29 cellular contexts compared by ENCODE assay signal in the genomic region with DNA sequence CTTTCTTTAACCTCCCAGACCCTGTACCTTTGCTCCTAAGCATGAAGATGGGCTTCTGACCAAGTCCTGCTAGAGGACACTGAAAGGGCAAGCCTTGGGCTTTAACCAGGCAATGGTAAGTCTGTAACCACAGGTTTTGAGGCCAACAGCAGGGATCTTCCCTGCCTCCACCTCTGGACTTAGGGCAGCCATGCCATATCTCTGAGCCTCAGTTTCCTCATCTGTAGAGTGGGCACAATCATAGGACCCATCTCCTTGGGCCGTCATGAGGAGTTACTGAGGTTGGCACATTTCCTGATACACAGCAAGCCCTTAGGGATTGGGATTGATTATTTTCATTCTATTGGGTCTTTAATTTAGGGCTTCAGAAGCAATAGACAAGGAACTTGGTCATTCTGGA. TPM values are rescaled to one million over a fixed set of nuclear protein-coding genes. Genes with fewer than 3 reads are reported as not detected.
DNase-seq lines count a peak whose midpoint lies in the region; ATAC-seq, FAIRE-seq and TF ChIP-seq lines count a peak whose summit lies in the region.
"Had no signal": no experiment of that assay in that cellular context is flagged by ENCODE, and none has a peak within 500 bp of the region (broad histone marks: within the 10 kb centered on the region; RNA-seq: fewer than 3 reads in every experiment).

No MANE protein-coding gene starts in this region.

- H2AFZ ChIP-seq in Karpas-422 (ENCODE audit: low read length) (no peak overlapping the region), K562 (ENCODE audit: low read depth, low read length) (no peak overlapping the region)

- H3K4me3 ChIP-seq in Karpas-422 (ENCODE audit: low read length) (no peak overlapping the region), K562 (no peak overlapping the region)
- H3K4me3 ChIP-seq: BLaER1, GM12878 had no signal

- no peak for TF ChIP-seq POLR2A in K562 (conservative IDR thresholded peaks at IDR 0.05)

- H3K4me2 ChIP-seq in Karpas-422 (ENCODE audit: low read depth, low read length, poor library complexity, severe bottlenecking) (no peak overlapping the region), K562 (ENCODE audit: insufficient read depth, low read length) (no peak overlapping the region)
- H3K4me2 ChIP-seq: BLaER1 had no signal

- H3K27ac ChIP-seq in Karpas-422 (ENCODE audit: low read length) (no peak overlapping the region), K562 (ENCODE audit: extremely low read depth, low read depth, low read length) (no peak overlapping the region)
- H3K27ac ChIP-seq: BLaER1 had no signal

- H3K9ac ChIP-seq in Karpas-422 (ENCODE audit: low read length) (no peak overlapping the region), K562 (ENCODE audit: insufficient read depth in 1 of 2, low read depth in 2 of 2, low read length in 2 of 2) (no peak overlapping the region)
- H3K9ac ChIP-seq: BLaER1 had no signal

- no peaks in the 10 kb centered on the region for H3K9me2 ChIP-seq in Karpas-422 (replicated peaks; ENCODE audit: insufficient read depth, low read length)

- no peaks in the 10 kb centered on the region for H3K9me3 ChIP-seq in Karpas-422 (ENCODE audit: low read length)
- H3K9me3 ChIP-seq in K562 (replicated peaks; ENCODE audit: control insufficient read depth, insufficient read depth, low read depth, low read length), result no peaks in the 10 kb centered on the region
- H3K9me3 ChIP-seq: BE2C, BLaER1 had no signal

- no peak for TF ChIP-seq RAD21 in K562 (CRISPR knock-in tag; conservative IDR thresholded peaks at IDR 0.05 in 1 of 2, IDR thresholded peaks at IDR 0.05 in 1 of 2)

- CTCF ChIA-PET in K562 (lab: Yijun Ruan, JAX; ENCODE audit: low intra/inter-chr PET ratio), result interaction anchor here (0.7 kb wide), 1 partner anchor 15 kb away, joined by 3 read pairs; a partner anchor contains a TSS

- peaks cover under 1% of the 10 kb centered on the region; the same call in 1 of the 2 replicates for H4K20me1 ChIP-seq in Karpas-422 (ENCODE audit: insufficient read depth, low read depth, low read length)
- H4K20me1 ChIP-seq in K562 (replicated peaks; ENCODE audit: control insufficient read depth, insufficient read depth, low read length), result 0 out of 2 replicates have a peak, but pooled peaks cover under 1% of the 10 kb centered on the region

- POLR2A ChIA-PET in K562 (lab: Yijun Ruan, JAX), result interaction anchor here (1.1 kb wide), 1 partner anchor 12 kb away, joined by 3 read pairs; no protein-coding TSS in a partner anchor

- in situ Hi-C loops in K562 (cut with MboI), result no loop called here

- DNase-seq in Karpas-422, result peak; percentile 34
- no peak for DNase-seq in K562 (ENCODE audit: extremely low read depth in 1 of 4, low spot score in 3 of 4)
- DNase-seq in NK-92 treated with Interleukin-12 subunit alpha and Interleukin-12 subunit beta, amount 100 ng/mL, for 24 hours (lab: John Stamatoyannopoulos, UW), result no peak
- DNase-seq: 8988T; ACHN; BE2C; C1 segment of cervical spinal cord; CD4-positive, alpha-beta memory T cell; CD4-positive, CD25-positive, alpha-beta regulatory T cell; CD8-positive, alpha-beta memory T cell; COR-L47; DMS 273 treated with DMSO at 0.1 percent for 48 hours; DMS153; DMS53; DMS79; DND-41; EL; GDM1 had no signal

- H3K79me2 ChIP-seq in Karpas-422 (ENCODE audit: low read length) (peaks cover 7% of the 10 kb centered on the region), K562 (ENCODE audit: control insufficient read depth, insufficient read depth, low read length) (peaks cover 10% of the 10 kb centered on the region)

- H3K36me3 ChIP-seq in Karpas-422 (ENCODE audit: insufficient read depth, low read length), result peaks cover under 1% of the 10 kb centered on the region
- peaks cover 1% of the 10 kb centered on the region; the same call in 1 of the 3 replicates for H3K36me3 ChIP-seq in K562 (ENCODE audit: control insufficient read depth, insufficient read depth, low read length)
- H3K36me3 ChIP-seq: BLaER1 had no signal

- ATAC-seq in K562, result no peak
- no peak for ATAC-seq in GM19463 (IDR thresholded peaks at IDR 0.05; ENCODE audit: unreplicated experiment)
- ATAC-seq: GM12878 had no signal

- no peak for FAIRE-seq in K562 (lab: Jason Lieb, UNC)
- FAIRE-seq: A204.1, GM12878, GM12892, GM18507 had no signal

- no peak for TF ChIP-seq CTCF in K562 (IDR thresholded peaks at IDR 0.05 in 2 of 3, conservative IDR thresholded peaks at IDR 0.05 in 1 of 3; ENCODE audit: insufficient read depth in 2 of 3, low read depth in 1 of 3, low read length in 3 of 3)

- H3K9me1 ChIP-seq in K562 (ENCODE audit: control insufficient read depth, insufficient read depth, low read length), result no peaks in the 10 kb centered on the region

- no peaks in the 10 kb centered on the region for H3K27me3 ChIP-seq in Karpas-422 (ENCODE audit: low read length)
- H3K27me3 ChIP-seq in K562 (ENCODE audit: control insufficient read depth in 2 of 2, insufficient read depth in 2 of 2, low read length in 2 of 2), result peaks cover 0 to 11% of the 10 kb centered on the region in 2 experiments; a peak in 2 of 5 replicates
- H3K27me3 ChIP-seq: BE2C, BLaER1 had no signal

- H3K4me1 ChIP-seq in Karpas-422 (ENCODE audit: low read length) (peaks cover 8% of the 10 kb centered on the region), K562 (replicated peaks in 1 of 2; ENCODE audit: control insufficient read depth in 2 of 2, insufficient read depth in 2 of 2, low read length in 2 of 2) (peaks cover 0 to 4% of the 10 kb centered on the region in 2 experiments; a peak in 1 of 5 replicates)
- H3K4me1 ChIP-seq: BE2C had no signal

- intact Hi-C loops in K562 (cut with micrococcal nuclease), result no loop called here

- BruUV-seq in K562 (replicated peaks; lab: Mats Ljungman, UMichigan), result no TSS peak

- WGBS in K562 (ENCODE audit: insufficient coverage, low coverage, missing lambda C conversion rate), result 6% methylated on average over 1 of the region's 1 CpG

- no peak for TF ChIP-seq EP300 in K562 (IDR thresholded peaks at IDR 0.05; ENCODE audit: low read length)

RNA-seq across cellular contexts. Expression of a gene that starts 14.7 kb away (rescaled TPM):
- not detected in 2 replicates for total RNA-seq in Karpas-422 (2014; rRNA removed; shearing (Covaris generic); ENCODE audit: low replicate concordance)
- total RNA-seq in K562 (2011; cell fraction: chromatin; rRNA removed; ENCODE audit: low replicate concordance), result 12.6 and 15.0 TPM in 2 replicates
- 8.7 and 9.7 TPM in 2 replicates for total RNA-seq in K562 (2011; cell fraction: nucleolus; rRNA removed)
- total RNA-seq in K562 (2011; cell fraction: nucleoplasm; rRNA removed), result 14.8 and 17.8 TPM in 2 replicates
- total RNA-seq in K562 (2014; rRNA removed) (1.2 and 3.1 TPM in 2 replicates), K562 (2014; rRNA removed; fragmentation: Illumina TruSeq; extraction: Trizol) (1.5 TPM in 2 replicates), K562 (2015; rRNA removed; fragmentation: Illumina TruSeq; extraction: Trizol) (0.87 and 1.3 TPM in 2 replicates), K562 (2021) (9.3 and 11.7 TPM in 2 replicates)
- polyA plus RNA-seq in K562 (2011; rRNA removed) (9.6 and 13.5 TPM in 2 replicates), K562 (2014; fragmentation: Illumina TruSeq; extraction: Trizol) (14.3 and 15.4 TPM in 2 replicates), K562 (2014; fragmentation: Nextera tagmentation; extraction: Ambion mirVana) (10 to 100 TPM in 1 of 2 experiments, 1 to 10 TPM in 1; 9.1 to 10.3 TPM), K562 (2014; rRNA removed) (5.3 and 9.8 TPM in 2 replicates)
- 16.9 and 24.1 TPM in 2 replicates for polyA plus RNA-seq in K562 (2011; cell fraction: cytosol; rRNA removed)
- 23.3 and 36.6 TPM in 2 replicates for polyA plus RNA-seq in K562 (2011; cell fraction: nucleus; rRNA removed)
- polyA plus RNA-seq in K562 (2012), result 13.7 and 31.9 TPM in 2 replicates
- 8.6 and 11.7 TPM in 2 replicates for polyA minus RNA-seq in K562 (2011; rRNA and poly(A)+ RNA removed)
- 8.4 and 11.9 TPM in 2 replicates for polyA minus RNA-seq in K562 (2011; cell fraction: cytosol; rRNA and poly(A)+ RNA removed)
- polyA minus RNA-seq in K562 (2011; cell fraction: nucleus; rRNA and poly(A)+ RNA removed), result 7.9 and 10.4 TPM in 2 replicates
- total RNA-seq: A673; CD4-positive, alpha-beta memory T cell; Daoy; G401 had no signal
- polyA plus RNA-seq: AG04450; CD4-positive, alpha-beta memory T cell; CD8-positive, alpha-beta memory T cell had no signal

RNA-seq across cellular contexts. Expression of a gene that starts 18.6 kb away (rescaled TPM):
- total RNA-seq in Karpas-422 (2014; rRNA removed; shearing (Covaris generic); ENCODE audit: low replicate concordance), result not detected in 2 replicates
- total RNA-seq in K562 (2011; cell fraction: chromatin; rRNA removed; ENCODE audit: low replicate concordance), result not detected in 2 replicates
- total RNA-seq in K562 (2011; cell fraction: nucleolus; rRNA removed), result not detected in 2 replicates
- not detected in 2 replicates for total RNA-seq in K562 (2011; cell fraction: nucleoplasm; rRNA removed)
- not detected in 2 replicates for total RNA-seq in K562 (2014; rRNA removed)
- total RNA-seq in K562 (2014; rRNA removed; fragmentation: Illumina TruSeq; extraction: Trizol), result not detected in 2 replicates
- not detected in 2 replicates for total RNA-seq in K562 (2015; rRNA removed; fragmentation: Illumina TruSeq; extraction: Trizol)
- total RNA-seq in K562 (2021), result not detected in 2 replicates
- polyA plus RNA-seq in K562 (2011; rRNA removed), result not detected in 2 replicates
- not detected in 2 replicates for polyA plus RNA-seq in K562 (2011; cell fraction: cytosol; rRNA removed)
- polyA plus RNA-seq in K562 (2011; cell fraction: nucleus; rRNA removed), result not detected in 2 replicates
- not detected in 2 replicates for polyA plus RNA-seq in K562 (2012)
- polyA plus RNA-seq in K562 (2014; fragmentation: Illumina TruSeq; extraction: Trizol), result not detected in 2 replicates
- polyA plus RNA-seq in K562 (2014; fragmentation: Nextera tagmentation; extraction: Ambion mirVana), result not detected
- not detected in 2 replicates for polyA plus RNA-seq in K562 (2014; rRNA removed)
- not detected in 2 replicates for polyA minus RNA-seq in K562 (2011; rRNA and poly(A)+ RNA removed)
- polyA minus RNA-seq in K562 (2011; cell fraction: cytosol; rRNA and poly(A)+ RNA removed), result not detected in 2 replicates
- not detected in 2 replicates for polyA minus RNA-seq in K562 (2011; cell fraction: nucleus; rRNA and poly(A)+ RNA removed)
- total RNA-seq: A673; CD4-positive, alpha-beta memory T cell; CD4-positive, CD25-positive, alpha-beta regulatory T cell; CD8-positive, alpha-beta memory T cell; Daoy; G401; GM12878 had no signal
- polyA plus RNA-seq: AG04450; CD14-positive monocyte; CD4-positive, alpha-beta memory T cell; CD4-positive, CD25-positive, alpha-beta regulatory T cell; CD8-positive, alpha-beta memory T cell; GM12878 had no signal

RNA-seq across cellular contexts. Expression of a gene that starts 24.5 kb away (rescaled TPM):
- total RNA-seq in Karpas-422 (2014; rRNA removed; shearing (Covaris generic); ENCODE audit: low replicate concordance), result not detected in 2 replicates
- total RNA-seq in K562 (2011; cell fraction: chromatin; rRNA removed; ENCODE audit: low replicate concordance), result not detected in 2 replicates
- not detected in 2 replicates for total RNA-seq in K562 (2011; cell fraction: nucleolus; rRNA removed)
- total RNA-seq in K562 (2011; cell fraction: nucleoplasm; rRNA removed), result not detected in 2 replicates
- total RNA-seq in K562 (2014; rRNA removed) (not detected in 2 replicates), K562 (2014; rRNA removed; fragmentation: Illumina TruSeq; extraction: Trizol) (not detected in 2 replicates), K562 (2015; rRNA removed; fragmentation: Illumina TruSeq; extraction: Trizol) (not detected in 2 replicates), K562 (2021) (not detected in 2 replicates)
- polyA plus RNA-seq in K562 (2011; rRNA removed) (not detected in 2 replicates), K562 (2014; fragmentation: Illumina TruSeq; extraction: Trizol) (not detected in 2 replicates), K562 (2014; fragmentation: Nextera tagmentation; extraction: Ambion mirVana) (not detected), K562 (2014; rRNA removed) (not detected in 2 replicates)
- not detected in 2 replicates for polyA plus RNA-seq in K562 (2011; cell fraction: cytosol; rRNA removed)
- not detected in 2 replicates for polyA plus RNA-seq in K562 (2011; cell fraction: nucleus; rRNA removed)
- polyA plus RNA-seq in K562 (2012), result not detected in 2 replicates
- not detected in 2 replicates for polyA minus RNA-seq in K562 (2011; rRNA and poly(A)+ RNA removed)
- not detected in 2 replicates for polyA minus RNA-seq in K562 (2011; cell fraction: cytosol; rRNA and poly(A)+ RNA removed)
- polyA minus RNA-seq in K562 (2011; cell fraction: nucleus; rRNA and poly(A)+ RNA removed), result not detected in 2 replicates
- total RNA-seq: A673; CD4-positive, alpha-beta memory T cell; CD4-positive, CD25-positive, alpha-beta regulatory T cell; CD8-positive, alpha-beta memory T cell; Daoy; G401; GM12878 had no signal
- polyA plus RNA-seq: AG04450; CD14-positive monocyte; CD4-positive, alpha-beta memory T cell; CD4-positive, CD25-positive, alpha-beta regulatory T cell; CD8-positive, alpha-beta memory T cell had no signal

RNA-seq across cellular contexts. Expression of a gene that starts 38.6 kb away (rescaled TPM):
- total RNA-seq in Karpas-422 (2014; rRNA removed; shearing (Covaris generic); ENCODE audit: low replicate concordance), result not detected in 2 replicates
- total RNA-seq in K562 (2011; cell fraction: chromatin; rRNA removed; ENCODE audit: low replicate concordance), result not detected in 2 replicates
- total RNA-seq in K562 (2011; cell fraction: nucleolus; rRNA removed), result not detected in 2 replicates
- not detected in 2 replicates for total RNA-seq in K562 (2011; cell fraction: nucleoplasm; rRNA removed)
- total RNA-seq in K562 (2014; rRNA removed), result not detected in 2 replicates
- not detected in 2 replicates for total RNA-seq in K562 (2014; rRNA removed; fragmentation: Illumina TruSeq; extraction: Trizol)
- not detected in 2 replicates for total RNA-seq in K562 (2015; rRNA removed; fragmentation: Illumina TruSeq; extraction: Trizol)
- 0.18 TPM in 1 of 2 replicates, not detected in the other for total RNA-seq in K562 (2021)
- polyA plus RNA-seq in K562 (2011; rRNA removed), result not detected in 2 replicates
- polyA plus RNA-seq in K562 (2011; cell fraction: cytosol; rRNA removed), result not detected in 2 replicates
- not detected in 2 replicates for polyA plus RNA-seq in K562 (2011; cell fraction: nucleus; rRNA removed)
- 0.07 and 0.12 TPM in 2 replicates for polyA plus RNA-seq in K562 (2012)
- not detected in 2 replicates for polyA plus RNA-seq in K562 (2014; fragmentation: Illumina TruSeq; extraction: Trizol)
- polyA plus RNA-seq in K562 (2014; fragmentation: Nextera tagmentation; extraction: Ambion mirVana), result not detected
- not detected in 2 replicates for polyA plus RNA-seq in K562 (2014; rRNA removed)
- not detected in 2 replicates for polyA minus RNA-seq in K562 (2011; rRNA and poly(A)+ RNA removed)
- polyA minus RNA-seq in K562 (2011; cell fraction: cytosol; rRNA and poly(A)+ RNA removed), result not detected in 2 replicates
- polyA minus RNA-seq in K562 (2011; cell fraction: nucleus; rRNA and poly(A)+ RNA removed), result not detected in 2 replicates
- total RNA-seq: A673; CD4-positive, alpha-beta memory T cell; CD4-positive, CD25-positive, alpha-beta regulatory T cell; CD8-positive, alpha-beta memory T cell; Daoy; G401; GM12878 had no signal
- polyA plus RNA-seq: AG04450; CD14-positive monocyte; CD4-positive, alpha-beta memory T cell; CD4-positive, CD25-positive, alpha-beta regulatory T cell; CD8-positive, alpha-beta memory T cell; GM12878 had no signal

RNA-seq across cellular contexts. Expression of a gene that starts 45.9 kb away (rescaled TPM):
- total RNA-seq in Karpas-422 (2014; rRNA removed; shearing (Covaris generic); ENCODE audit: low replicate concordance), result not detected in 2 replicates
- total RNA-seq in K562 (2011; cell fraction: chromatin; rRNA removed; ENCODE audit: low replicate concordance), result not detected in 2 replicates
- total RNA-seq in K562 (2011; cell fraction: nucleolus; rRNA removed), result not detected in 2 replicates
- total RNA-seq in K562 (2011; cell fraction: nucleoplasm; rRNA removed), result not detected in 2 replicates
- not detected in 2 replicates for total RNA-seq in K562 (2014; rRNA removed)
- total RNA-seq in K562 (2014; rRNA removed; fragmentation: Illumina TruSeq; extraction: Trizol), result not detected in 2 replicates
- not detected in 2 replicates for total RNA-seq in K562 (2015; rRNA removed; fragmentation: Illumina TruSeq; extraction: Trizol)
- total RNA-seq in K562 (2021), result not detected in 2 replicates
- polyA plus RNA-seq in K562 (2011; rRNA removed), result not detected in 2 replicates
- polyA plus RNA-seq in K562 (2011; cell fraction: cytosol; rRNA removed), result not detected in 2 replicates
- polyA plus RNA-seq in K562 (2011; cell fraction: nucleus; rRNA removed), result not detected in 2 replicates
- polyA plus RNA-seq in K562 (2012), result not detected in 2 replicates
- polyA plus RNA-seq in K562 (2014; fragmentation: Illumina TruSeq; extraction: Trizol), result not detected in 2 replicates
- not detected for polyA plus RNA-seq in K562 (2014; fragmentation: Nextera tagmentation; extraction: Ambion mirVana)
- polyA plus RNA-seq in K562 (2014; rRNA removed), result not detected in 2 replicates
- not detected in 2 replicates for polyA minus RNA-seq in K562 (2011; rRNA and poly(A)+ RNA removed)
- polyA minus RNA-seq in K562 (2011; cell fraction: cytosol; rRNA and poly(A)+ RNA removed), result not detected in 2 replicates
- not detected in 2 replicates for polyA minus RNA-seq in K562 (2011; cell fraction: nucleus; rRNA and poly(A)+ RNA removed)
- total RNA-seq: A673; CD4-positive, alpha-beta memory T cell; CD4-positive, CD25-positive, alpha-beta regulatory T cell; CD8-positive, alpha-beta memory T cell; Daoy; G401; GM12878 had no signal
- polyA plus RNA-seq: AG04450; CD14-positive monocyte; CD4-positive, alpha-beta memory T cell; CD4-positive, CD25-positive, alpha-beta regulatory T cell; CD8-positive, alpha-beta memory T cell had no signal
